ENCODE assay signal across 18 cellular contexts in genomic region chr3:150863921-150864320, GRCh38. TPM values are rescaled to one million over a fixed set of nuclear protein-coding genes. Genes with fewer than 3 reads are reported as not detected.
"Had no signal": no experiment of that assay in that cellular context is flagged by ENCODE, and none has a peak within 500 bp of the region (broad histone marks: within the 10 kb centered on the region; RNA-seq: fewer than 3 reads in every experiment).

No MANE protein-coding gene starts in this region.

RNA-seq across cellular contexts. Expression of gene MINDY4B, which starts 41.3 kb away (rescaled TPM):
- total RNA-seq: colonic mucosa; endothelial cell of umbilical vein; esophagus mucosa; esophagus squamous epithelium; gastrocnemius medialis; glomerular endothelial cell; kidney epithelial cell; left cardiac atrium; left lung; left ventricle myocardium superior; lower leg skin; lower lobe of right lung; lung microvascular endothelial cell; mesenteric fat pad; mesothelial cell of epicardium; mucosa of descending colon; myocyte; naive thymus-derived CD8-positive, alpha-beta T cell had no signal
